ENCODE assay signal across 1 cellular context in the genomic region with DNA sequence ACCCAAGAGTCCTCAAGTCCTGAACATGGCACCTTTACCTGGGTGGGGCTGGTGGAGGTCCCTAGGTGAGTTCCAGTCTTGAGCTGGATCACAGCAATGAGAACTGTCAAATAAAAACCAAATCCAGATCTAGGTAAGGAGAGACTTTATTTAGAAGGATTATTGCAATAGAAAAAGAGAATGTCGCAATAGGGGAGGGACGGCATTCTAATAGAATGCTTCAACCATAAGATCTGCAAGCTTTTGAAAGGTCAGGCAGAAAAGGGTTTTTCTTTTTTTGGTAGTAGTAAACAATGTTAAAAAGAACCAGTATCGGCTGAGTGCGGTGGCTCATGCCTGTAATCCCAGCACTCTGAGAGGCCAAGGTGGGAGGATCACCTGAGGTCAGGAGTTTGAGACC.
TF ChIP-seq lines count a peak whose summit lies in the region.

No MANE protein-coding gene starts in this region.

TF ChIP-seq in HepG2, 621 proteins besides CTCF, POLR2A, EP300 and RAD21:
- TF ChIP-seq, protein P1, sequence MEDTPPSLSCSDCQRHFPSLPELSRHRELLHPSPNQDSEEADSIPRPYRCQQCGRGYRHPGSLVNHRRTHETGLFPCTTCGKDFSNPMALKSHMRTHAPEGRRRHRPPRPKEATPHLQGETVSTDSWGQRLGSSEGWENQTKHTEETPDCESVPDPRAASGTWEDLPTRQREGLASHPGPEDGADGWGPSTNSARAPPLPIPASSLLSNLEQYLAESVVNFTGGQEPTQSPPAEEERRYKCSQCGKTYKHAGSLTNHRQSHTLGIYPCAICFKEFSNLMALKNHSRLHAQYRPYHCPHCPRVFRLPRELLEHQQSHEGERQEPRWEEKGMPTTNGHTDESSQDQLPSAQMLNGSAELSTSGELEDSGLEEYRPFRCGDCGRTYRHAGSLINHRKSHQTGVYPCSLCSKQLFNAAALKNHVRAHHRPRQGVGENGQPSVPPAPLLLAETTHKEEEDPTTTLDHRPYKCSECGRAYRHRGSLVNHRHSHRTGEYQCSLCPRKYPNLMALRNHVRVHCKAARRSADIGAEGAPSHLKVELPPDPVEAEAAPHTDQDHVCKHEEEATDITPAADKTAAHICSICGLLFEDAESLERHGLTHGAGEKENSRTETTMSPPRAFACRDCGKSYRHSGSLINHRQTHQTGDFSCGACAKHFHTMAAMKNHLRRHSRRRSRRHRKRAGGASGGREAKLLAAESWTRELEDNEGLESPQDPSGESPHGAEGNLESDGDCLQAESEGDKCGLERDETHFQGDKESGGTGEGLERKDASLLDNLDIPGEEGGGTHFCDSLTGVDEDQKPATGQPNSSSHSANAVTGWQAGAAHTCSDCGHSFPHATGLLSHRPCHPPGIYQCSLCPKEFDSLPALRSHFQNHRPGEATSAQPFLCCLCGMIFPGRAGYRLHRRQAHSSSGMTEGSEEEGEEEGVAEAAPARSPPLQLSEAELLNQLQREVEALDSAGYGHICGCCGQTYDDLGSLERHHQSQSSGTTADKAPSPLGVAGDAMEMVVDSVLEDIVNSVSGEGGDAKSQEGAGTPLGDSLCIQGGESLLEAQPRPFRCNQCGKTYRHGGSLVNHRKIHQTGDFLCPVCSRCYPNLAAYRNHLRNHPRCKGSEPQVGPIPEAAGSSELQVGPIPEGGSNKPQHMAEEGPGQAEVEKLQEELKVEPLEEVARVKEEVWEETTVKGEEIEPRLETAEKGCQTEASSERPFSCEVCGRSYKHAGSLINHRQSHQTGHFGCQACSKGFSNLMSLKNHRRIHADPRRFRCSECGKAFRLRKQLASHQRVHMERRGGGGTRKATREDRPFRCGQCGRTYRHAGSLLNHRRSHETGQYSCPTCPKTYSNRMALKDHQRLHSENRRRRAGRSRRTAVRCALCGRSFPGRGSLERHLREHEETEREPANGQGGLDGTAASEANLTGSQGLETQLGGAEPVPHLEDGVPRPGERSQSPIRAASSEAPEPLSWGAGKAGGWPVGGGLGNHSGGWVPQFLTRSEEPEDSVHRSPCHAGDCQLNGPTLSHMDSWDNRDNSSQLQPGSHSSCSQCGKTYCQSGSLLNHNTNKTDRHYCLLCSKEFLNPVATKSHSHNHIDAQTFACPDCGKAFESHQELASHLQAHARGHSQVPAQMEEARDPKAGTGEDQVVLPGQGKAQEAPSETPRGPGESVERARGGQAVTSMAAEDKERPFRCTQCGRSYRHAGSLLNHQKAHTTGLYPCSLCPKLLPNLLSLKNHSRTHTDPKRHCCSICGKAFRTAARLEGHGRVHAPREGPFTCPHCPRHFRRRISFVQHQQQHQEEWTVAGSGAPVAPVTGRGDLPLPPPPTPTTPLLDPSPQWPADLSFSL (CRISPR knock-in tag; IDR thresholded peaks at IDR 0.05): no peak
- peak; percentile 92 for TF ChIP-seq CEBPB (IDR thresholded peaks at IDR 0.05; ENCODE audit: borderline replicate concordance, low read depth, low read length)
- TF ChIP-seq CEBPG (CRISPR knock-in tag; IDR thresholded peaks at IDR 0.05): peak; percentile 45
TF ChIP-seq in HepG2: peak in this region for 2.
